25 cellular contexts compared by ENCODE assay signal in the genomic region with DNA sequence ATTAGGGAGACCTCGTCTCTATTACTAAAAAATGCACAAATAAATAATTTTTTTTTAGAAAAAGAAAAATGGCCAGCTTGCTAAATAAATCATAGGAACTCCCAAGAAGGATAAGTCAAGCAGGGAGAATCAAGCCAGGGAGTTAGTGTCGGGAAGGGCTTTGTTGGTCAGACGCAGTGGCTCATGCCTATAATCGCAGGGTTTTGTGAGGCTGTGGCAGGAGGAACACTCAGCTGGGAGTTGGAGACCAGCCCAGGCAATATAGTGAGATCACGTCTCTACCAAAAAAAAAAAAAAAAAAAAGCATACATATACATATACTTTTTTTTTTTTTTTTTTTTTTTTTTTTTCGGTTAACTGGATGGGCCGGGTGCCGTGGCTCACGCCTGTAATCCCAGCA.
"Had no signal": no experiment of that assay in that cellular context is flagged by ENCODE, and none has a peak within 500 bp of the region (broad histone marks: within the 10 kb centered on the region; RNA-seq: fewer than 3 reads in every experiment).

No MANE protein-coding gene starts in this region.

- H2AFZ ChIP-seq: neural progenitor cell had no signal

- H3K9me3 Mint-ChIP-seq: activated T-helper 2 cell treated with anti-CD3 and anti-CD28 coated beads, Interferon-gamma antibody, Interleukin-2, Interleukin-4, amounts not matched to agents 10 μg/mL and 5 μg/mL and 100 μg/mL, durations not matched to agents 14 hours and 24 hours and 36 hours; endodermal cell; immature natural killer cell; naive thymus-derived CD4-positive, alpha-beta T cell; neural progenitor cell; T-helper 2 cell treated with Interferon-gamma antibody and Interleukin-4, amounts not matched to agents 5 μg/mL and 100 μg/mL, for 36 hours had no signal

- H3K27ac ChIP-seq: adrenal gland, esophagus squamous epithelium, foreskin keratinocyte, left lung, neural progenitor cell, thoracic aorta, upper lobe of left lung had no signal

- DNase-seq: activated CD4-positive, alpha-beta T cell treated with anti-CD3 and anti-CD28 coated beads for 1 hour; activated CD4-positive, alpha-beta T cell treated with anti-CD3 and anti-CD28 coated beads, Interleukin-2, amount 50 U/mL, for 1 hour; activated naive CD4-positive, alpha-beta T cell; activated T-cell treated with anti-CD3 and anti-CD28 coated beads, Interleukin-2, amount 50 U/mL, for 1 hour; adrenal gland; cerebellar nuclear complex; cortex of kidney; endodermal cell; esophagus squamous epithelium; foreskin keratinocyte; immature natural killer cell; kidney glomerular epithelial cell; left lung; naive thymus-derived CD4-positive, alpha-beta T cell; retina; stimulated activated CD4-positive, alpha-beta T cell treated with anti-CD3 and anti-CD28 coated beads, Interleukin-2, amount 100 ng/mL, for 48 hours; stimulated activated CD8-positive, alpha-beta memory T cell treated with anti-CD3 and anti-CD28 coated beads, Interleukin-4, amount 100 ng/mL, for 48 hours; stimulated activated naive CD4-positive, alpha-beta T cell; upper lobe of left lung had no signal

- H3K4me1 ChIP-seq: foreskin keratinocyte, left lung, neural progenitor cell had no signal

- H3K4me3 ChIP-seq: adrenal gland, esophagus squamous epithelium, left lung, neural progenitor cell, thoracic aorta, upper lobe of left lung had no signal

- H3K27me3 ChIP-seq: adrenal gland, esophagus squamous epithelium, foreskin keratinocyte, left lung, neural progenitor cell, upper lobe of left lung had no signal

- H3K36me3 ChIP-seq: adrenal gland, neural progenitor cell, thoracic aorta had no signal

- H3K9me3 ChIP-seq: adrenal gland, esophagus squamous epithelium, left lung, thoracic aorta, upper lobe of left lung had no signal

- ATAC-seq: foreskin keratinocyte; left lung; naive thymus-derived CD4-positive, alpha-beta T cell had no signal

- H3K4me3 Mint-ChIP-seq: activated naive CD8-positive, alpha-beta T cell; endodermal cell; immature natural killer cell; naive thymus-derived CD4-positive, alpha-beta T cell; neural progenitor cell; T-helper 2 cell treated with Interferon-gamma antibody and Interleukin-4, amounts not matched to agents 5 μg/mL and 100 μg/mL, for 36 hours had no signal

- H3K9ac ChIP-seq: neural progenitor cell had no signal

- FAIRE-seq: bronchial epithelial cell had no signal

- H3K4me2 ChIP-seq: neural progenitor cell had no signal

- H3K27me3 Mint-ChIP-seq: activated naive CD8-positive, alpha-beta T cell; naive thymus-derived CD4-positive, alpha-beta T cell had no signal

- H3K36me3 Mint-ChIP-seq: activated naive CD8-positive, alpha-beta T cell had no signal

- H3K27ac Mint-ChIP-seq: neural progenitor cell had no signal
